ENCODE assay signal across 12 cellular contexts in the genomic region with DNA sequence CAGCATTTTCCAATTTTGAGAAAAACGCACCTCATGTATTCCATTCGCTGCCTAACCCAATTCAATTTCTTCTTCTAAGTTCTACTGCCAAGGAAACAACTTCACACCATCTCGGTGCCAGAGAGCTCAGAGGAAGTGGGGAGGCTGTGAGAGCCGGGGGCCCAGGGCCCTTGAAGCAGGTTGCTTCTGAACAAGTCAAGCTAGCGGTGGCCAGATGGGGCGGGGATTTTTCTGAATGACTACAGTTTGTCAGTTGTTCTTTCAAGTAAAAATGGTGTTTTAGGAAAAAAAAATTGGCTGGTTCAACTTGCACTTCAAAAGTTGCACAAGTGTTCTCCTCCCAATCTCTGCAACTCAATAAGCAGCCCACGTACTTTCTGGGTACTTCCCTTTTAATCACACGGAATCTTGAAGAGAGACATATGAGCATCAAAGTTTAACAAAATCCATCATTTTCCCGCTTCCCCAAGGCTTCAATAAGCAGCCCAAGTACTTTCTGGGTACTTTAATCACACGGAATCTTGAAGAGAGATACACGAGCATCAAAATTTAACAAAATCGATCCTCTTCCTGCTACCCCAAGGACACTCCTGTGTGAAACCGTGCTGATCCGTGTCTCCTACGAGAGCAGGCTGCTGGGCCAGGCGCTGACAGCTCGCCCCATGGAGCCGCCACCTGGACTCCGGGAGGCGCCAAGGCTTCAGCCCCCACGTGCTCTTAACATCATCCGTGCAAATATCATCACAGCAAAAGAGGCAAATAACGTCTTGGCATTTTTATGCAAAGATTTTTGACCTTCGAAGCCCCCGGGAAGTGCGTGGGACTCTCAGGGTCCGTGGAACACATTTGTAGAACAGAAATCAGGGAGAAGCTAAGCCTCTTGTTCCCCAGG.
DNase-seq lines count a peak whose midpoint lies in the region; ATAC-seq and TF ChIP-seq lines count a peak whose summit lies in the region.
"Had no signal": no experiment of that assay in that cellular context is flagged by ENCODE, and none has a peak within 500 bp of the region (broad histone marks: within the 10 kb centered on the region; RNA-seq: fewer than 3 reads in every experiment).

No MANE protein-coding gene starts in this region.

- intact Hi-C loops in testis (cut with DNase I; ENCODE audit: low total_unique reads) = loop anchor here (10.0 kb wide), 1 partner anchor 125 kb away; no protein-coding TSS in a partner anchor

- no peak for ATAC-seq in activated naive CD8-positive, alpha-beta T cell treated with anti-CD3 and anti-CD28 coated beads, Interleukin-2, amount 50 U/mL, for 24 hours
- ATAC-seq in GM19455 (IDR thresholded peaks at IDR 0.05; ENCODE audit: unreplicated experiment) = no peak

- DNase-seq in activated naive CD8-positive, alpha-beta T cell treated with anti-CD3 and anti-CD28 coated beads, Interleukin-2, amount 50 U/mL, for 24 hours = no peak
- DNase-seq in SK-N-DZ (ENCODE audit: low spot score) = peak; percentile 13
- peak; percentile 34 for DNase-seq in inferior parietal cortex (ENCODE audit: extremely low spot score)
- peak; percentile 38 for DNase-seq in testis
- DNase-seq in stimulated activated CD4-positive, alpha-beta T cell treated with anti-CD3 and anti-CD28 coated beads, Interleukin-4, amount 100 ng/mL, for 1 hour = no peak
- no peak for DNase-seq in COR-L47 (lab: John Stamatoyannopoulos, UW)
- DNase-seq: NCI-H187 treated with DMSO at 0.1 percent for 48 hours had no signal

- TF ChIP-seq POLR2A in testis (IDR thresholded peaks at IDR 0.05) = no peak

- H3K27ac ChIP-seq in testis = no peak overlapping the region
- H3K27ac ChIP-seq: PC-9 had no signal

- no peaks in the 10 kb centered on the region for H3K36me3 ChIP-seq in testis (ENCODE audit: low read depth, missing control alignments)

- H3K27me3 ChIP-seq in testis = no peaks in the 10 kb centered on the region

- peaks cover 4% of the 10 kb centered on the region for H3K4me1 ChIP-seq in testis

- H3K4me1 Mint-ChIP-seq in activated naive CD8-positive, alpha-beta T cell (ENCODE audit: low read depth) = peaks cover 14% of the 10 kb centered on the region
- peaks cover 5% of the 10 kb centered on the region for H3K4me1 Mint-ChIP-seq in activated naive CD8-positive, alpha-beta T cell treated with anti-CD3 and anti-CD28 coated beads, Interleukin-2, amount 50 U/mL, for 24 hours

- peak overlapping the region; percentile 30 for H3K4me3 Mint-ChIP-seq in activated naive CD8-positive, alpha-beta T cell
- H3K4me3 Mint-ChIP-seq in activated naive CD8-positive, alpha-beta T cell treated with anti-CD3 and anti-CD28 coated beads, Interleukin-2, amount 50 U/mL, for 24 hours = no peak overlapping the region
- H3K4me3 Mint-ChIP-seq: natural killer cell; stimulated activated naive CD8-positive, alpha-beta T cell treated with anti-CD3 and anti-CD28 coated beads, Interleukin-15, Interleukin-2, amounts not matched to agents 100 ng/mL and 50 ng/mL, for 24 hours had no signal

- TF ChIP-seq CTCF in testis (IDR thresholded peaks at IDR 0.05) = no peak

- 22 to 23% methylated on average over 24 to 27 of the region's 27 CpGs for WGBS in testis, 2 donors

- H3K27me3 Mint-ChIP-seq in activated naive CD8-positive, alpha-beta T cell = peaks cover 39% of the 10 kb centered on the region
- H3K27me3 Mint-ChIP-seq in activated naive CD8-positive, alpha-beta T cell treated with anti-CD3 and anti-CD28 coated beads, Interleukin-2, amount 50 U/mL, for 24 hours = peaks cover 80% of the 10 kb centered on the region

- no peak overlapping the region for H3K27ac Mint-ChIP-seq in activated naive CD8-positive, alpha-beta T cell
- no peak overlapping the region for H3K27ac Mint-ChIP-seq in activated naive CD8-positive, alpha-beta T cell treated with anti-CD3 and anti-CD28 coated beads, Interleukin-2, amount 50 U/mL, for 24 hours
- H3K27ac Mint-ChIP-seq: natural killer cell; stimulated activated naive CD8-positive, alpha-beta T cell treated with anti-CD3 and anti-CD28 coated beads, Interleukin-15, Interleukin-2, amounts not matched to agents 100 ng/mL and 50 ng/mL, for 24 hours had no signal

- no peaks in the 10 kb centered on the region for H3K9me3 ChIP-seq in testis

- H3K36me3 Mint-ChIP-seq in activated naive CD8-positive, alpha-beta T cell = no peaks in the 10 kb centered on the region
- no peaks in the 10 kb centered on the region for H3K36me3 Mint-ChIP-seq in activated naive CD8-positive, alpha-beta T cell treated with anti-CD3 and anti-CD28 coated beads, Interleukin-2, amount 50 U/mL, for 24 hours (ENCODE audit: low read depth)
- H3K36me3 Mint-ChIP-seq: natural killer cell had no signal

- peak overlapping the region in 1 of 2 donors; percentile 8 for H3K4me3 ChIP-seq in testis
- H3K4me3 ChIP-seq: PC-9 had no signal

- no peaks in the 10 kb centered on the region for H3K9me3 Mint-ChIP-seq in activated naive CD8-positive, alpha-beta T cell (ENCODE audit: low read depth)
- H3K9me3 Mint-ChIP-seq in activated naive CD8-positive, alpha-beta T cell treated with anti-CD3 and anti-CD28 coated beads, Interleukin-2, amount 50 U/mL, for 24 hours = no peaks in the 10 kb centered on the region
- H3K9me3 Mint-ChIP-seq: natural killer cell; stimulated activated naive CD8-positive, alpha-beta T cell treated with anti-CD3 and anti-CD28 coated beads, Interleukin-15, Interleukin-2, amounts not matched to agents 100 ng/mL and 50 ng/mL, for 24 hours had no signal

Comparison
In these comparisons a context has a peak if more than half of its experiments do, and no peak if none do; other contexts are left out.
1. DNase-seq: peak in SK-N-DZ (single experiment), inferior parietal cortex (single experiment) and testis (single experiment); none in activated naive CD8-positive, alpha-beta T cell treated with anti-CD3 and anti-CD28 coated beads, Interleukin-2, amount 50 U/mL, for 24 hours (single experiment), stimulated activated CD4-positive, alpha-beta T cell treated with anti-CD3 and anti-CD28 coated beads, Interleukin-4, amount 100 ng/mL, for 1 hour (single experiment) and COR-L47 (single experiment).